20 cellular contexts compared by ENCODE assay signal in genomic region chr21:18114735-18115134, GRCh38.
DNase-seq lines count a peak whose midpoint lies in the region; ATAC-seq lines count a peak whose summit lies in the region.
"Had no signal": no experiment of that assay in that cellular context is flagged by ENCODE, and none has a peak within 500 bp of the region (broad histone marks: within the 10 kb centered on the region; RNA-seq: fewer than 3 reads in every experiment).

No MANE protein-coding gene starts in this region.

- intact Hi-C loops in sciatic nerve (cut with DNase I): no loop called here

- DNase-seq in Ammon's horn (ENCODE audit: low spot score) (peak; percentile 5), OCI-M1 (lab: John Stamatoyannopoulos, UW) (peak; percentile 3), medulla oblongata (ENCODE audit: extremely low spot score) (peak; percentile 37), putamen (ENCODE audit: low spot score) (peak; percentile 5), sciatic nerve (ENCODE audit: low spot score) (no peak), NCI-H2107 treated with DMSO at 0.1 percent for 48 hours (lab: John Stamatoyannopoulos, UW; ENCODE audit: unreplicated experiment) (no peak), NCI-H748 treated with DMSO at 0.1 percent for 48 hours (lab: John Stamatoyannopoulos, UW) (no peak)
- DNase-seq: AML-193; Calu3; CD4-positive, alpha-beta memory T cell; DMS53; DND-41; EL; GOT3; H7; HFFc6; IMR-90 had no signal

- ATAC-seq in GM21367 (IDR thresholded peaks at IDR 0.05; ENCODE audit: unreplicated experiment) (no peak), sciatic nerve (no peak)
- ATAC-seq: A549, HCT116 had no signal

Comparison
In these comparisons a context has a peak if more than half of its experiments do, and no peak if none do; other contexts are left out.
1. DNase-seq: peak in Ammon's horn (single experiment), OCI-M1 (single experiment), medulla oblongata (single experiment) and putamen (single experiment); none in sciatic nerve (single experiment), NCI-H2107 treated with DMSO at 0.1 percent for 48 hours (single experiment) and NCI-H748 treated with DMSO at 0.1 percent for 48 hours (single experiment).